Comparison of ENCODE assay signal across 29 cellular contexts in the genomic region with DNA sequence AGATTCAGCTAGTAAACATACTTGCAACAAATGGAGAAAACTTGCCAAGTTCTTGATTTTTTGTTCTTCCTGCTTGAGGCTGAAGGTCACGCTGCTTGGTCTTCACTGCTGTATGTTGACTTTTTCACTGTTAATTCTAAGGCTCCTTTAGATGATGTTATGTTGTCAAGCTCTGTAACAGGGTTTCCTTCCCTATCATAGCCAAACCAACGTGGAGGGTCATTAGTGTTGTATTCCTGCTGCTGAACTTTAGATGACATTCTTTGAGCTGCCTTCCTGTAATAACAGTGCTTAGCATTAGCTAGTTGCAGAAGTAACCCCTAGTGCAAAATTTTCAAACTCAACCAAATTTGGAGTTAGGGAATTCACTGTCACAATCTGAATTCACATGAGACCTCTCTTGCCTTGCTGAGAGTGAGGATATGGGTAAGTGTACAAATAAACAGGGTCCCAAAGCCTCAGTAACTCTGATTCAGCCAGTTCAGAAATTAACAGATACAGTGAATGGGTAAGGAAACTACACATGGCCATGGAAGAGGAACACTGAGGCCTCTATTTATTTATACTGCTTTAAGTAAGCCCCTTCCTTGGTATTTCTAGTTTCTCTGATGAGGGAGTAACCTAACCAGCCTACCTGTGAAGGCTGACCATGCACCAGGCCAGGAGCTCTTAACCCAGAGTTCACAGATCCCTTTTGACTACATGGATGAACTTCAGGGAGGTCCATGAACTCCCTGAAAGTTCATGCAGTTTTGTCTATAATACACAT.
DNase-seq lines count a peak whose midpoint lies in the region; ATAC-seq, FAIRE-seq and TF ChIP-seq lines count a peak whose summit lies in the region.
"Had no signal": no experiment of that assay in that cellular context is flagged by ENCODE, and none has a peak within 500 bp of the region (broad histone marks: within the 10 kb centered on the region; RNA-seq: fewer than 3 reads in every experiment).

No MANE protein-coding gene starts in this region.

- no peaks in the 10 kb centered on the region for H4K20me1 ChIP-seq in IMR-90 (ENCODE audit: insufficient read depth, low read length)
- no peaks in the 10 kb centered on the region for H4K20me1 ChIP-seq in GM12878 (ENCODE audit: control insufficient read depth, insufficient read depth)

- no peak overlapping the region; the same call in 1 of the 2 replicates for H3K18ac ChIP-seq in IMR-90 (ENCODE audit: low read depth, low read length)

- H2AFZ ChIP-seq in IMR-90 (replicated peaks; ENCODE audit: low read length, poor library complexity) = no peak overlapping the region
- no peak overlapping the region for H2AFZ ChIP-seq in GM12878 (ENCODE audit: control insufficient read depth, low read depth, low read length)

- no peak for TF ChIP-seq CTCF in activated CD8-positive, alpha-beta T cell treated with anti-CD3 and anti-CD28 coated beads for 36 hours (IDR thresholded peaks at IDR 0.05)
- no peak for TF ChIP-seq CTCF in IMR-90 (conservative IDR thresholded peaks at IDR 0.05; ENCODE audit: low read depth, low read length)
- no peak for TF ChIP-seq CTCF in GM12878 (IDR thresholded peaks at IDR 0.05 in 2 of 3, conservative IDR thresholded peaks at IDR 0.05 in 1 of 3; ENCODE audit: control insufficient read depth in 2 of 3, extremely low read depth in 1 of 3, insufficient read depth in 1 of 3, low read depth in 3 of 3, low read length in 3 of 3)
- no peak for TF ChIP-seq CTCF in nephron (IDR thresholded peaks at IDR 0.05; ENCODE audit: unreplicated experiment in 3 of 3)
- TF ChIP-seq CTCF in BE2C (IDR thresholded peaks at IDR 0.05; ENCODE audit: low read depth, low read length) = no peak

- H3K14ac ChIP-seq in IMR-90 (replicated peaks; ENCODE audit: low read depth, low read length) = peak overlapping the region; percentile 24; the same call in 1 of the 2 replicates

- H3K27ac ChIP-seq in IMR-90 (ENCODE audit: insufficient read depth, low read length) = no peak overlapping the region
- no peak overlapping the region for H3K27ac ChIP-seq in GM12878 (ENCODE audit: control insufficient read depth, insufficient read depth)
- H3K27ac ChIP-seq: esophagus squamous epithelium, gastrocnemius medialis, neutrophil, prostate gland, SJSA1, transverse colon had no signal

- H4K91ac ChIP-seq in IMR-90 (ENCODE audit: insufficient read depth, low read depth, low read length) = no peak overlapping the region

- SMC1A ChIA-PET in GM12878 (lab: Charles Lee; ENCODE audit: uncharacterized antibody, unreplicated experiment) = no interaction called here

- H3K27ac Mint-ChIP-seq in activated CD8-positive, alpha-beta T cell treated with anti-CD3 and anti-CD28 coated beads for 36 hours = peak overlapping the region; percentile 15
- no peak overlapping the region for H3K27ac Mint-ChIP-seq in activated CD8-positive, alpha-beta T cell treated with anti-CD3 and anti-CD28 coated beads, Interleukin-2, amount 10 ng/mL, durations not matched to agents 7 days and 5 days
- peak overlapping the region; percentile 62 to 74 (median 66) for H3K27ac Mint-ChIP-seq in nephron
- H3K27ac Mint-ChIP-seq: activated naive CD4-positive, alpha-beta T cell treated with anti-CD3 and anti-CD28 coated beads, Interleukin-2, amount 50 U/mL, for 24 hours; activated T-helper 1 cell treated with anti-CD3 and anti-CD28 coated beads, Interleukin-12 subunit alpha, Interleukin-12 subunit beta, Interleukin-2, Interleukin-4 antibody, amounts not matched to agents 30 ng/mL and 10 ng/mL and 1 ng/mL, durations not matched to agents 14 hours and 24 hours and 36 hours; endodermal cell; H9; T-helper 1 cell treated with Interleukin-12 subunit alpha and Interleukin-12 subunit beta and Interleukin-4 antibody, amounts not matched to agents 30 μg/mL and 1 μg/mL, for 36 hours had no signal

- H3K4me3 ChIP-seq in IMR-90 (ENCODE audit: insufficient read depth, low read depth, low read length) (no peak overlapping the region), GM12878 (no peak overlapping the region), BE2C (ENCODE audit: low read depth, low read length) (no peak overlapping the region)
- H3K4me3 ChIP-seq: ascending aorta, esophagus squamous epithelium, gastrocnemius medialis, prostate gland, SJSA1, transverse colon had no signal

- POLR2A ChIA-PET in activated CD8-positive, alpha-beta T cell treated with anti-CD3 and anti-CD28 coated beads for 36 hours (lab: Charles Lee) = no interaction called here
- POLR2A ChIA-PET in activated CD8-positive, alpha-beta T cell treated with anti-CD3 and anti-CD28 coated beads, Interleukin-2, amount 10 ng/mL, durations not matched to agents 7 days and 5 days (lab: Charles Lee) = no interaction called here
- POLR2A ChIA-PET in IMR-90 (lab: Charles Lee; ENCODE audit: unreplicated experiment) (no interaction called here), GM12878 (lab: Charles Lee) (no interaction called here)

- H3K4me3 Mint-ChIP-seq in activated CD8-positive, alpha-beta T cell treated with anti-CD3 and anti-CD28 coated beads for 36 hours = no peak overlapping the region
- H3K4me3 Mint-ChIP-seq in activated CD8-positive, alpha-beta T cell treated with anti-CD3 and anti-CD28 coated beads, Interleukin-2, amount 10 ng/mL, durations not matched to agents 7 days and 5 days = no peak overlapping the region
- H3K4me3 Mint-ChIP-seq in nephron = no peak overlapping the region
- H3K4me3 Mint-ChIP-seq: activated naive CD4-positive, alpha-beta T cell treated with anti-CD3 and anti-CD28 coated beads, Interleukin-2, amount 50 U/mL, for 24 hours; activated T-helper 1 cell treated with anti-CD3 and anti-CD28 coated beads, Interleukin-12 subunit alpha, Interleukin-12 subunit beta, Interleukin-2, Interleukin-4 antibody, amounts not matched to agents 30 ng/mL and 10 ng/mL and 1 ng/mL, durations not matched to agents 14 hours and 24 hours and 36 hours; endodermal cell; H9; T-helper 1 cell treated with Interleukin-12 subunit alpha and Interleukin-12 subunit beta and Interleukin-4 antibody, amounts not matched to agents 30 μg/mL and 1 μg/mL, for 36 hours had no signal

- H3K9me3 Mint-ChIP-seq in activated CD8-positive, alpha-beta T cell treated with anti-CD3 and anti-CD28 coated beads for 36 hours = no peaks in the 10 kb centered on the region
- H3K9me3 Mint-ChIP-seq in activated CD8-positive, alpha-beta T cell treated with anti-CD3 and anti-CD28 coated beads, Interleukin-2, amount 10 ng/mL, durations not matched to agents 7 days and 5 days (ENCODE audit: insufficient read depth) = no peaks in the 10 kb centered on the region
- H3K9me3 Mint-ChIP-seq in nephron = no peaks in the 10 kb centered on the region
- H3K9me3 Mint-ChIP-seq: activated naive CD4-positive, alpha-beta T cell treated with anti-CD3 and anti-CD28 coated beads, Interleukin-2, amount 50 U/mL, for 24 hours; activated T-helper 1 cell treated with anti-CD3 and anti-CD28 coated beads, Interleukin-12 subunit alpha, Interleukin-12 subunit beta, Interleukin-2, Interleukin-4 antibody, amounts not matched to agents 30 ng/mL and 10 ng/mL and 1 ng/mL, durations not matched to agents 14 hours and 24 hours and 36 hours; endodermal cell; H9; T-helper 1 cell treated with Interleukin-12 subunit alpha and Interleukin-12 subunit beta and Interleukin-4 antibody, amounts not matched to agents 30 μg/mL and 1 μg/mL, for 36 hours had no signal

- no peak overlapping the region for H3K23ac ChIP-seq in IMR-90 (ENCODE audit: low read depth, low read length)

- peak; percentile 52 for FAIRE-seq in GM12878 (lab: Jason Lieb, UNC)
- FAIRE-seq in GM12892 (lab: Jason Lieb, UNC) = no peak
- FAIRE-seq: TTC549 had no signal

- dilution Hi-C loops in IMR-90 (cut with HindIII; ENCODE audit: low sequenced_read_pairs, unreplicated experiment) = no loop called here

- H3K9me1 ChIP-seq in IMR-90 (ENCODE audit: insufficient read depth, low read length) = no peaks in the 10 kb centered on the region; the same call in none of the 2 replicates

- peaks cover 12% of the 10 kb centered on the region for H3K36me3 Mint-ChIP-seq in activated CD8-positive, alpha-beta T cell treated with anti-CD3 and anti-CD28 coated beads for 36 hours (ENCODE audit: low read depth)
- H3K36me3 Mint-ChIP-seq in activated CD8-positive, alpha-beta T cell treated with anti-CD3 and anti-CD28 coated beads, Interleukin-2, amount 10 ng/mL, durations not matched to agents 7 days and 5 days (ENCODE audit: low read depth) = no peaks in the 10 kb centered on the region
- peaks cover 17% of the 10 kb centered on the region for H3K36me3 Mint-ChIP-seq in nephron (ENCODE audit: low read depth)

- no peaks in the 10 kb centered on the region for H3K36me3 ChIP-seq in IMR-90 (ENCODE audit: control insufficient read depth, insufficient read depth, low read length)
- H3K36me3 ChIP-seq in GM12878 (ENCODE audit: control insufficient read depth in 2 of 2, insufficient read depth in 2 of 2, low read length in 1 of 2) = no peaks in the 10 kb centered on the region
- H3K36me3 ChIP-seq in BE2C = no peaks in the 10 kb centered on the region
- H3K36me3 ChIP-seq: prostate gland, SJSA1, transverse colon had no signal

- H3K4me1 Mint-ChIP-seq in activated CD8-positive, alpha-beta T cell treated with anti-CD3 and anti-CD28 coated beads for 36 hours (ENCODE audit: low read depth) = peaks cover 8% of the 10 kb centered on the region
- peaks cover 12% of the 10 kb centered on the region for H3K4me1 Mint-ChIP-seq in activated CD8-positive, alpha-beta T cell treated with anti-CD3 and anti-CD28 coated beads, Interleukin-2, amount 10 ng/mL, durations not matched to agents 7 days and 5 days (ENCODE audit: low read depth)
- peaks cover 24% of the 10 kb centered on the region for H3K4me1 Mint-ChIP-seq in nephron
- H3K4me1 Mint-ChIP-seq: activated naive CD4-positive, alpha-beta T cell treated with anti-CD3 and anti-CD28 coated beads, Interleukin-2, amount 50 U/mL, for 24 hours had no signal

- H3K79me1 ChIP-seq in IMR-90 (ENCODE audit: low read depth in 1 of 2, low read length in 2 of 2) = no peaks in the 10 kb centered on the region

- H2BK5ac ChIP-seq in IMR-90 (ENCODE audit: low read depth, low read length, poor library complexity, severe bottlenecking) = no peak overlapping the region

- no CpG with 5 or more reads among the region's 2 CpGs for WGBS in IMR-90 (ENCODE audit: extremely low coverage in 2 of 2, insufficient read length in 1 of 2), 2 experiments
- WGBS in GM12878 (ENCODE audit: insufficient coverage, insufficient replicate concordance, low lambda C conversion rate, missing lambda C conversion rate) = 95% methylated on average over 2 of the region's 2 CpGs

- no peaks in the 10 kb centered on the region; the same call in 1 of the 2 replicates for H3K27me3 ChIP-seq in IMR-90 (ENCODE audit: control insufficient read depth, insufficient read depth, low read length)
- no peaks in the 10 kb centered on the region for H3K27me3 ChIP-seq in GM12878 (replicated peaks in 1 of 2; ENCODE audit: control insufficient read depth in 2 of 2, insufficient read depth in 2 of 2, low read length in 1 of 2)
- no peaks in the 10 kb centered on the region for H3K27me3 ChIP-seq in BE2C
- H3K27me3 ChIP-seq: ascending aorta, esophagus squamous epithelium, gastrocnemius medialis, neutrophil, SJSA1, transverse colon had no signal

- in situ Hi-C loops in IMR-90 (cut with MboI; ENCODE audit: low sequenced_read_pairs) = no loop called here
- in situ Hi-C loops in GM12878 (cut with MboI) = no loop called here

- no peak overlapping the region for H3K4me2 ChIP-seq in IMR-90 (ENCODE audit: low read depth, low read length)
- H3K4me2 ChIP-seq in GM12878 (ENCODE audit: control insufficient read depth, insufficient read depth) = no peak overlapping the region

- no peak overlapping the region for H2BK120ac ChIP-seq in IMR-90 (ENCODE audit: low read depth, low read length)

- H3K79me2 ChIP-seq in GM12878 (ENCODE audit: control insufficient read depth, insufficient read depth, low read length) = no peaks in the 10 kb centered on the region

- peak; percentile 62 for ATAC-seq in activated CD8-positive, alpha-beta T cell treated with anti-CD3 and anti-CD28 coated beads for 36 hours
- ATAC-seq in activated CD8-positive, alpha-beta T cell treated with anti-CD3 and anti-CD28 coated beads, Interleukin-2, amount 10 ng/mL, durations not matched to agents 7 days and 5 days = no peak
- ATAC-seq in IMR-90 (ENCODE audit: low read depth) (peak; percentile 13; the same call in 1 of the 2 replicates), GM12878 (no peak)
- ATAC-seq: gastrocnemius medialis, left cardiac atrium had no signal

- no peaks in the 10 kb centered on the region for H3K27me3 Mint-ChIP-seq in activated CD8-positive, alpha-beta T cell treated with anti-CD3 and anti-CD28 coated beads for 36 hours
- H3K27me3 Mint-ChIP-seq in activated CD8-positive, alpha-beta T cell treated with anti-CD3 and anti-CD28 coated beads, Interleukin-2, amount 10 ng/mL, durations not matched to agents 7 days and 5 days (ENCODE audit: low read depth) = no peaks in the 10 kb centered on the region
- H3K27me3 Mint-ChIP-seq in nephron (ENCODE audit: low read depth) = no peaks in the 10 kb centered on the region
- H3K27me3 Mint-ChIP-seq: activated naive CD4-positive, alpha-beta T cell treated with anti-CD3 and anti-CD28 coated beads, Interleukin-2, amount 50 U/mL, for 24 hours had no signal

- H2BK15ac ChIP-seq in IMR-90 (ENCODE audit: low read depth, low read length) = no peak overlapping the region

- no peak overlapping the region for H2AK9ac ChIP-seq in IMR-90 (replicated peaks; ENCODE audit: low read depth, low read length, poor library complexity)

- H4K5ac ChIP-seq in IMR-90 (ENCODE audit: low read depth, low read length) = no peak overlapping the region

- BruUV-seq in IMR-90 (replicated peaks; lab: Mats Ljungman, UMichigan) = no TSS peak
- BruUV-seq in GM12878 (replicated peaks; lab: Mats Ljungman, UMichigan) = no TSS peak

- CTCF ChIA-PET in activated CD8-positive, alpha-beta T cell treated with anti-CD3 and anti-CD28 coated beads for 36 hours (lab: Charles Lee) = interaction anchor here (1.8 kb wide), 1 partner anchor 252 kb away, joined by 4 read pairs; no protein-coding TSS in a partner anchor
- CTCF ChIA-PET in activated CD8-positive, alpha-beta T cell treated with anti-CD3 and anti-CD28 coated beads, Interleukin-2, amount 10 ng/mL, durations not matched to agents 7 days and 5 days (lab: Charles Lee) = no interaction called here
- CTCF ChIA-PET in IMR-90 (lab: Yijun Ruan, JAX) (no interaction called here), GM12878 (lab: Yijun Ruan, JAX) (no interaction called here)

- no peak for TF ChIP-seq EP300 in GM12878 (IDR thresholded peaks at IDR 0.05; ENCODE audit: borderline replicate concordance in 1 of 2, control insufficient read depth in 1 of 2, low read depth in 2 of 2, low read length in 2 of 2)

- no peak for TF ChIP-seq RAD21 in IMR-90 (IDR thresholded peaks at IDR 0.05; ENCODE audit: low read length)
- no peak for TF ChIP-seq RAD21 in GM12878 (IDR thresholded peaks at IDR 0.05; ENCODE audit: insufficient read depth, low read depth, low read length)

- intact Hi-C loops in activated CD8-positive, alpha-beta T cell treated with anti-CD3 and anti-CD28 coated beads for 36 hours (cut with micrococcal nuclease) = no loop called here
- intact Hi-C loops in IMR-90 (cut with micrococcal nuclease) = no loop called here
- intact Hi-C loops in GM12878 (cut with micrococcal nuclease; ENCODE audit: unreplicated experiment) = no loop called here

- peaks cover 3% of the 10 kb centered on the region for H3K9me3 ChIP-seq in IMR-90 (ENCODE audit: control insufficient read depth, insufficient read depth, low read length)
- H3K9me3 ChIP-seq in GM12878 (replicated peaks; ENCODE audit: control insufficient read depth, insufficient read depth, low read length) = no peaks in the 10 kb centered on the region
- no peaks in the 10 kb centered on the region for H3K9me3 ChIP-seq in BE2C
- H3K9me3 ChIP-seq: ascending aorta, esophagus squamous epithelium, gastrocnemius medialis, neutrophil, prostate gland, SJSA1, transverse colon had no signal

- H2AK5ac ChIP-seq in IMR-90 (ENCODE audit: low read depth, low read length) = peak overlapping the region; percentile 55; the same call in 1 of the 2 replicates

- RAD21 ChIA-PET in GM12878 (lab: Charles Lee; ENCODE audit: unreplicated experiment) = no interaction called here

- 0 out of 2 replicates have a peak overlapping the region, but pooled peaks have one; percentile 22 for H3K4ac ChIP-seq in IMR-90 (ENCODE audit: low read depth, low read length)

- no peak overlapping the region for H4K8ac ChIP-seq in IMR-90 (ENCODE audit: low read depth in 2 of 2, low read length in 2 of 2)

- no peak overlapping the region for H3K9ac ChIP-seq in IMR-90 (ENCODE audit: low read depth, low read length)
- H3K9ac ChIP-seq in GM12878 (ENCODE audit: control insufficient read depth, insufficient read depth, low read length) = no peak overlapping the region

- H3K56ac ChIP-seq in IMR-90 (ENCODE audit: extremely low read depth, insufficient read depth, low read length) = no peak overlapping the region

- TF ChIP-seq POLR2A in IMR-90 (IDR thresholded peaks at IDR 0.05; ENCODE audit: low read depth, low read length) (no peak), GM12878 (IDR thresholded peaks at IDR 0.05; ENCODE audit: low read depth, low read length) (no peak), GM12892 (IDR thresholded peaks at IDR 0.05; ENCODE audit: low read depth, low read length) (no peak)

- peaks cover 8% of the 10 kb centered on the region for H3K4me1 ChIP-seq in IMR-90 (ENCODE audit: control insufficient read depth, insufficient read depth, low read length)
- H3K4me1 ChIP-seq in GM12878 (ENCODE audit: control insufficient read depth, insufficient read depth, low read length) = no peaks in the 10 kb centered on the region
- no peaks in the 10 kb centered on the region for H3K4me1 ChIP-seq in BE2C
- H3K4me1 ChIP-seq: prostate gland, transverse colon had no signal

- no peak for DNase-seq in activated CD8-positive, alpha-beta T cell treated with anti-CD3 and anti-CD28 coated beads for 36 hours
- no peak for DNase-seq in activated CD8-positive, alpha-beta T cell treated with anti-CD3 and anti-CD28 coated beads, Interleukin-2, amount 10 ng/mL, durations not matched to agents 7 days and 5 days
- DNase-seq in IMR-90 = no peak
- no peak for DNase-seq in GM12878 (ENCODE audit: low read depth, low spot score)
- no peak for DNase-seq in NCI-H2107 (lab: John Stamatoyannopoulos, UW)
- DNase-seq in GM12892 (ENCODE audit: insufficient read length) = no peak
- no peak for DNase-seq in BE2C
- DNase-seq: activated CD4-positive, CD25-positive, alpha-beta regulatory T cell treated with anti-CD3 and anti-CD28 coated beads, Interleukin-2, amount 50 U/mL, for 72 hours; cortex of kidney; DMS153; endodermal cell; esophagus squamous epithelium; gastrocnemius medialis; H9; left cardiac atrium; NCI-H1105; NCI-H187 treated with DMSO at 0.1 percent for 48 hours; NCI-H69; stimulated activated CD8-positive, alpha-beta memory T cell treated with anti-CD3 and anti-CD28 coated beads, Interleukin-4, amount 100 ng/mL, for 48 hours; transverse colon had no signal

- 0 out of 2 replicates have a peak overlapping the region, but pooled peaks have one; percentile 16 for H2BK20ac ChIP-seq in IMR-90 (ENCODE audit: low read depth, low read length)

Comparison
In these comparisons a context has a peak if more than half of its experiments do, and no peak if none do; other contexts are left out.
1. ATAC-seq: peak in activated CD8-positive, alpha-beta T cell treated with anti-CD3 and anti-CD28 coated beads for 36 hours (single experiment) and IMR-90 (single experiment); none in activated CD8-positive, alpha-beta T cell treated with anti-CD3 and anti-CD28 coated beads, Interleukin-2, amount 10 ng/mL, durations not matched to agents 7 days and 5 days (single experiment) and GM12878 (single experiment).